28 cellular contexts compared by ENCODE assay signal in genomic region chr1:106613106-106613505, GRCh38.
"Had no signal": no experiment of that assay in that cellular context is flagged by ENCODE, and none has a peak within 500 bp of the region (broad histone marks: within the 10 kb centered on the region; RNA-seq: fewer than 3 reads in every experiment).

No MANE protein-coding gene starts in this region.

- H3K27ac Mint-ChIP-seq: mesothelial cell of epicardium; naive B cell; natural killer cell; nephron progenitor cell; neural progenitor cell; progenitor cell of endocrine pancreas; stimulated activated naive B cell treated with anti-CD40 and anti-IgM and Interleukin-4, amounts not matched to agents 10 μg/mL and 1 μg/mL and 100 μg/mL, for 72 hours; type B pancreatic cell had no signal

- H3K36me3 Mint-ChIP-seq: mesothelial cell of epicardium; naive B cell; natural killer cell; neural progenitor cell; stimulated activated naive B cell treated with anti-CD40 and anti-IgM and Interleukin-4, amounts not matched to agents 10 μg/mL and 1 μg/mL and 100 μg/mL, for 72 hours; type B pancreatic cell had no signal

- DNase-seq: kidney glomerular epithelial cell; left cardiac atrium; left ventricle myocardium superior; lower lobe of right lung; naive B cell; natural killer cell; nephron progenitor cell; occipital lobe; ovary; right lobe of liver; stimulated activated CD4-positive, alpha-beta T cell treated with anti-CD3 and anti-CD28 coated beads, Interleukin-12 subunit alpha, Interleukin-12 subunit beta, amount 100 ng/mL, for 4 hours; stimulated activated CD4-positive, alpha-beta T cell treated with anti-CD3 and anti-CD28 coated beads, Interleukin-15, amount 100 ng/mL, for 24 hours; stimulated activated CD4-positive, alpha-beta T cell treated with anti-CD3 and anti-CD28 coated beads, Interleukin-2, amount 100 ng/mL, for 24 hours; stimulated activated CD4-positive, alpha-beta T cell treated with anti-CD3 and anti-CD28 coated beads, Interleukin-4, amount 100 ng/mL, for 1 hour; stimulated activated naive B cell treated with anti-CD40 and anti-IgM and Interleukin-4, amounts not matched to agents 10 μg/mL and 1 μg/mL and 100 μg/mL, for 72 hours; stimulated activated naive CD8-positive, alpha-beta T cell treated with anti-CD3 and anti-CD28 coated beads, Interleukin-15, Interleukin-2, amounts not matched to agents 100 U/mL and 50 U/mL, for 24 hours; stomach; uterus had no signal

- H3K9ac ChIP-seq: neural progenitor cell had no signal

- H3K27me3 ChIP-seq: hepatocyte, neural progenitor cell, neutrophil, ovary, right atrium auricular region, right lobe of liver, stomach, tibial nerve, uterus had no signal

- H3K4me3 ChIP-seq: hepatocyte, lower lobe of right lung, neural progenitor cell, ovary, right atrium auricular region, right lobe of liver, skin epidermis, stomach, tibial nerve, uterus had no signal

- H3K9me3 Mint-ChIP-seq: mesothelial cell of epicardium; nephron progenitor cell; neural progenitor cell; stimulated activated naive B cell treated with anti-CD40 and anti-IgM and Interleukin-4, amounts not matched to agents 10 μg/mL and 1 μg/mL and 100 μg/mL, for 72 hours; type B pancreatic cell had no signal

- ATAC-seq: left cardiac atrium; left lobe of liver; left ventricle myocardium superior; lower lobe of right lung; natural killer cell; right lobe of liver; stimulated activated naive B cell treated with anti-CD40 and anti-IgM and Interleukin-4, amounts not matched to agents 10 μg/mL and 1 μg/mL and 100 μg/mL, for 72 hours; stimulated activated naive CD8-positive, alpha-beta T cell treated with anti-CD3 and anti-CD28 coated beads, Interleukin-15, Interleukin-2, amounts not matched to agents 100 U/mL and 50 U/mL, for 24 hours had no signal

- H3K79me2 ChIP-seq: hepatocyte had no signal

- H3K4me1 Mint-ChIP-seq: mesothelial cell of epicardium; naive B cell; natural killer cell; nephron progenitor cell; neural progenitor cell; stimulated activated naive B cell treated with anti-CD40 and anti-IgM and Interleukin-4, amounts not matched to agents 10 μg/mL and 1 μg/mL and 100 μg/mL, for 72 hours had no signal

- H2AFZ ChIP-seq: hepatocyte had no signal

- H3K9me3 ChIP-seq: lower lobe of right lung, neutrophil, ovary, right atrium auricular region, tibial nerve, uterus had no signal

- H3K4me1 ChIP-seq: lower lobe of right lung, neural progenitor cell, right atrium auricular region, right lobe of liver, stomach, tibial nerve, uterus had no signal

- H3K36me3 ChIP-seq: lower lobe of right lung, neural progenitor cell, neutrophil, ovary, right atrium auricular region, right lobe of liver, stomach, tibial nerve, uterus had no signal

- H3K27ac ChIP-seq: hepatocyte, lower lobe of right lung, neural progenitor cell, neutrophil, ovary, right atrium auricular region, right lobe of liver, skin epidermis, stomach, tibial nerve, uterus had no signal

- H3K4me2 ChIP-seq: hepatocyte, neural progenitor cell had no signal

- H3K27me3 Mint-ChIP-seq: naive B cell; progenitor cell of endocrine pancreas; stimulated activated naive B cell treated with anti-CD40 and anti-IgM and Interleukin-4, amounts not matched to agents 10 μg/mL and 1 μg/mL and 100 μg/mL, for 72 hours; type B pancreatic cell had no signal

- H3K4me3 Mint-ChIP-seq: mesothelial cell of epicardium; naive B cell; natural killer cell; nephron progenitor cell; neural progenitor cell; stimulated activated naive B cell treated with anti-CD40 and anti-IgM and Interleukin-4, amounts not matched to agents 10 μg/mL and 1 μg/mL and 100 μg/mL, for 72 hours; type B pancreatic cell had no signal
